ENCODE assay signal across 1 cellular context in the genomic region with DNA sequence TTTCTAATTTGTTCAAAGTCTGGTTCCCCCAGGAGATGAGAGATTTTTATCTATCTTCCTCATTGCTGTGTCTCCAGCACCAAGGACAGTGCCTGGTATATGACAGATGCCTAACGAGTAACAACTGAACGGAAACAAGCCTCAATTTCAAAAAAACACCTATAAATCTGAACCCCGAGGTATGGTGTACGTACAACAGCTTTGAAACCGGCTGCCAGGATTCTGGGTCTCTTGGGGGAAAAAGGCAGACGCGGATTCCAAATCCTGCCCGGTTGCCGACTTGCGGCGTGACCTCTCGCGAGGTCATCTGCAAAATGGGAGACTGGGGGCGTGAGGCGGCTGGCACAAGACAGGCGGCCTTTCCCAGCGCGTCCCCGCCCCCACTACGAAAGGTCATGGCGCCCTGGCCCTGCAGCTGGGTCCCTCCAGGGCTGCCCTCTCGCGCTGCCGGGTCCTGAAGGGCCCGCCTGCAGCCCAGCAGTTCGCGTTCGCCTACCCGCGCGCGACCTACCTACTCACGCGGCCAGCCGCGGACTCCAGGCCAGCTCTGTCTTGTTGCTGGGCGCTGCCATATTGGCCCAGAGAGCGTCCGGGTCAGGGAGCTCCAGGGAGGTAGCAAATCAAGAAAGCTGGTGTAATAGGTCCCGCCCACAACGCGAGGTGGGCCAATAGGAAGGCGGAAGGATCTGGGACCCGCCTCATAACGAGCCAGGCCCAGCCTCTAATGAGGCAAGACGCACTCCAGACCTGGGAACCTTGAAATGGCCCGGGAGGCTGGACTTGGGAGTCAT.
TF ChIP-seq lines count a peak whose summit lies in the region.

ECSIT (minus strand) TSS at position 584 of the 791 bp plus-strand sequence. CDS start 9,964 bp downstream, outside the sequence.

TF ChIP-seq in K562, 482 proteins besides CTCF, POLR2A, EP300 and RAD21 (continued from another document and continues in another):
- TF ChIP-seq, protein P1, sequence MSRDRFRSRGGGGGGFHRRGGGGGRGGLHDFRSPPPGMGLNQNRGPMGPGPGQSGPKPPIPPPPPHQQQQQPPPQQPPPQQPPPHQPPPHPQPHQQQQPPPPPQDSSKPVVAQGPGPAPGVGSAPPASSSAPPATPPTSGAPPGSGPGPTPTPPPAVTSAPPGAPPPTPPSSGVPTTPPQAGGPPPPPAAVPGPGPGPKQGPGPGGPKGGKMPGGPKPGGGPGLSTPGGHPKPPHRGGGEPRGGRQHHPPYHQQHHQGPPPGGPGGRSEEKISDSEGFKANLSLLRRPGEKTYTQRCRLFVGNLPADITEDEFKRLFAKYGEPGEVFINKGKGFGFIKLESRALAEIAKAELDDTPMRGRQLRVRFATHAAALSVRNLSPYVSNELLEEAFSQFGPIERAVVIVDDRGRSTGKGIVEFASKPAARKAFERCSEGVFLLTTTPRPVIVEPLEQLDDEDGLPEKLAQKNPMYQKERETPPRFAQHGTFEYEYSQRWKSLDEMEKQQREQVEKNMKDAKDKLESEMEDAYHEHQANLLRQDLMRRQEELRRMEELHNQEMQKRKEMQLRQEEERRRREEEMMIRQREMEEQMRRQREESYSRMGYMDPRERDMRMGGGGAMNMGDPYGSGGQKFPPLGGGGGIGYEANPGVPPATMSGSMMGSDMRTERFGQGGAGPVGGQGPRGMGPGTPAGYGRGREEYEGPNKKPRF (IDR thresholded peaks at IDR 0.05; ENCODE audit: low read depth, low read length): no peak
- no peak for TF ChIP-seq ZNF121 (CRISPR knock-in tag; conservative IDR thresholded peaks at IDR 0.05)
- no peak for TF ChIP-seq ZNF318 (IDR thresholded peaks at IDR 0.05; ENCODE audit: borderline replicate concordance in 1 of 2, low read depth in 1 of 2)
- peak; percentile 44; the same call in 1 of the 2 replicates for TF ChIP-seq USF1 (CRISPR knock-in tag; IDR thresholded peaks at IDR 0.05)
- TF ChIP-seq, protein P2, sequence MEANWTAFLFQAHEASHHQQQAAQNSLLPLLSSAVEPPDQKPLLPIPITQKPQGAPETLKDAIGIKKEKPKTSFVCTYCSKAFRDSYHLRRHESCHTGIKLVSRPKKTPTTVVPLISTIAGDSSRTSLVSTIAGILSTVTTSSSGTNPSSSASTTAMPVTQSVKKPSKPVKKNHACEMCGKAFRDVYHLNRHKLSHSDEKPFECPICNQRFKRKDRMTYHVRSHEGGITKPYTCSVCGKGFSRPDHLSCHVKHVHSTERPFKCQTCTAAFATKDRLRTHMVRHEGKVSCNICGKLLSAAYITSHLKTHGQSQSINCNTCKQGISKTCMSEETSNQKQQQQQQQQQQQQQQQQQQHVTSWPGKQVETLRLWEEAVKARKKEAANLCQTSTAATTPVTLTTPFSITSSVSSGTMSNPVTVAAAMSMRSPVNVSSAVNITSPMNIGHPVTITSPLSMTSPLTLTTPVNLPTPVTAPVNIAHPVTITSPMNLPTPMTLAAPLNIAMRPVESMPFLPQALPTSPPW (CRISPR knock-in tag; IDR thresholded peaks at IDR 0.05): no peak
- TF ChIP-seq C11orf30 (IDR thresholded peaks at IDR 0.05; ENCODE audit: low read depth): peak; percentile 97
- no peak for TF ChIP-seq EWSR1 (IDR thresholded peaks at IDR 0.05; ENCODE audit: borderline replicate concordance, low read depth, partially characterized antibody)
- TF ChIP-seq ZBTB8A (IDR thresholded peaks at IDR 0.05; ENCODE audit: partially characterized antibody): no peak
- no peak for TF ChIP-seq ZFP91 (CRISPR knock-in tag; IDR thresholded peaks at IDR 0.05)
- no peak for TF ChIP-seq U2AF2 (optimal IDR thresholded peaks at IDR 0.05; ENCODE audit: low read depth, low read length)
- peak; percentile 59; the same call in 1 of the 2 replicates for TF ChIP-seq IRF1 (CRISPR knock-in tag; IDR thresholded peaks at IDR 0.05; ENCODE audit: borderline replicate concordance)
- TF ChIP-seq, protein P3, sequence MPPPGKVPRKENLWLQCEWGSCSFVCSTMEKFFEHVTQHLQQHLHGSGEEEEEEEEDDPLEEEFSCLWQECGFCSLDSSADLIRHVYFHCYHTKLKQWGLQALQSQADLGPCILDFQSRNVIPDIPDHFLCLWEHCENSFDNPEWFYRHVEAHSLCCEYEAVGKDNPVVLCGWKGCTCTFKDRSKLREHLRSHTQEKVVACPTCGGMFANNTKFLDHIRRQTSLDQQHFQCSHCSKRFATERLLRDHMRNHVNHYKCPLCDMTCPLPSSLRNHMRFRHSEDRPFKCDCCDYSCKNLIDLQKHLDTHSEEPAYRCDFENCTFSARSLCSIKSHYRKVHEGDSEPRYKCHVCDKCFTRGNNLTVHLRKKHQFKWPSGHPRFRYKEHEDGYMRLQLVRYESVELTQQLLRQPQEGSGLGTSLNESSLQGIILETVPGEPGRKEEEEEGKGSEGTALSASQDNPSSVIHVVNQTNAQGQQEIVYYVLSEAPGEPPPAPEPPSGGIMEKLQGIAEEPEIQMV (tag; conservative IDR thresholded peaks at IDR 0.05; ENCODE audit: low read depth): no peak; the same call in 1 of the 2 replicates
- TF ChIP-seq TAF15 (IDR thresholded peaks at IDR 0.05; ENCODE audit: low read depth, low read length): no peak
- no peak for TF ChIP-seq RFX7 (CRISPR knock-in tag; IDR thresholded peaks at IDR 0.05)
- no peak for TF ChIP-seq POLR3G (IDR thresholded peaks at IDR 0.05; ENCODE audit: extremely low read depth, insufficient read length, insufficient replicate concordance)
- TF ChIP-seq HDAC2 (IDR thresholded peaks at IDR 0.05): peak; percentile 95; the same call in 1 of the 2 replicates
- TF ChIP-seq, protein P4, sequence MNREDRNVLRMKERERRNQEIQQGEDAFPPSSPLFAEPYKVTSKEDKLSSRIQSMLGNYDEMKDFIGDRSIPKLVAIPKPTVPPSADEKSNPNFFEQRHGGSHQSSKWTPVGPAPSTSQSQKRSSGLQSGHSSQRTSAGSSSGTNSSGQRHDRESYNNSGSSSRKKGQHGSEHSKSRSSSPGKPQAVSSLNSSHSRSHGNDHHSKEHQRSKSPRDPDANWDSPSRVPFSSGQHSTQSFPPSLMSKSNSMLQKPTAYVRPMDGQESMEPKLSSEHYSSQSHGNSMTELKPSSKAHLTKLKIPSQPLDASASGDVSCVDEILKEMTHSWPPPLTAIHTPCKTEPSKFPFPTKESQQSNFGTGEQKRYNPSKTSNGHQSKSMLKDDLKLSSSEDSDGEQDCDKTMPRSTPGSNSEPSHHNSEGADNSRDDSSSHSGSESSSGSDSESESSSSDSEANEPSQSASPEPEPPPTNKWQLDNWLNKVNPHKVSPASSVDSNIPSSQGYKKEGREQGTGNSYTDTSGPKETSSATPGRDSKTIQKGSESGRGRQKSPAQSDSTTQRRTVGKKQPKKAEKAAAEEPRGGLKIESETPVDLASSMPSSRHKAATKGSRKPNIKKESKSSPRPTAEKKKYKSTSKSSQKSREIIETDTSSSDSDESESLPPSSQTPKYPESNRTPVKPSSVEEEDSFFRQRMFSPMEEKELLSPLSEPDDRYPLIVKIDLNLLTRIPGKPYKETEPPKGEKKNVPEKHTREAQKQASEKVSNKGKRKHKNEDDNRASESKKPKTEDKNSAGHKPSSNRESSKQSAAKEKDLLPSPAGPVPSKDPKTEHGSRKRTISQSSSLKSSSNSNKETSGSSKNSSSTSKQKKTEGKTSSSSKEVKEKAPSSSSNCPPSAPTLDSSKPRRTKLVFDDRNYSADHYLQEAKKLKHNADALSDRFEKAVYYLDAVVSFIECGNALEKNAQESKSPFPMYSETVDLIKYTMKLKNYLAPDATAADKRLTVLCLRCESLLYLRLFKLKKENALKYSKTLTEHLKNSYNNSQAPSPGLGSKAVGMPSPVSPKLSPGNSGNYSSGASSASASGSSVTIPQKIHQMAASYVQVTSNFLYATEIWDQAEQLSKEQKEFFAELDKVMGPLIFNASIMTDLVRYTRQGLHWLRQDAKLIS (CRISPR knock-in tag; IDR thresholded peaks at IDR 0.05): no peak
- no peak for TF ChIP-seq YBX1 (IDR thresholded peaks at IDR 0.05)
- peak; percentile 18; the same call in 1 of the 2 replicates for TF ChIP-seq CREB1 (IDR thresholded peaks at IDR 0.05)
- peak; percentile 62 for TF ChIP-seq CREB1 (CRISPR knock-in tag; IDR thresholded peaks at IDR 0.05)
- TF ChIP-seq RAD51 (IDR thresholded peaks at IDR 0.05; ENCODE audit: borderline replicate concordance, low read depth): no peak
- no peak for TF ChIP-seq SRSF1 (IDR thresholded peaks at IDR 0.05; ENCODE audit: low read depth, low read length)
- TF ChIP-seq SREBF2 (CRISPR knock-in tag; IDR thresholded peaks at IDR 0.05): no peak
- TF ChIP-seq ZBED1 (IDR thresholded peaks at IDR 0.05): no peak
- TF ChIP-seq ZNF347 (CRISPR knock-in tag; IDR thresholded peaks at IDR 0.05; ENCODE audit: low read depth): no peak
- peak; percentile 79 for TF ChIP-seq HMGN3 (IDR thresholded peaks at IDR 0.05; ENCODE audit: borderline replicate concordance, extremely low read depth, insufficient read length, low read depth, low read length)
- TF ChIP-seq GTF2B (IDR thresholded peaks at IDR 0.05; ENCODE audit: extremely low read depth, insufficient read length): no peak
